1 cellular context compared by ENCODE assay signal in genomic region chr3:183636221-183637105, GRCh38.
TF ChIP-seq lines count a peak whose summit lies in the region.

No MANE protein-coding gene starts in this region.

TF ChIP-seq in GM12878, 131 proteins besides CTCF, POLR2A, EP300 and RAD21 (continued from another document and continues in another):
- TF ChIP-seq, protein P1, sequence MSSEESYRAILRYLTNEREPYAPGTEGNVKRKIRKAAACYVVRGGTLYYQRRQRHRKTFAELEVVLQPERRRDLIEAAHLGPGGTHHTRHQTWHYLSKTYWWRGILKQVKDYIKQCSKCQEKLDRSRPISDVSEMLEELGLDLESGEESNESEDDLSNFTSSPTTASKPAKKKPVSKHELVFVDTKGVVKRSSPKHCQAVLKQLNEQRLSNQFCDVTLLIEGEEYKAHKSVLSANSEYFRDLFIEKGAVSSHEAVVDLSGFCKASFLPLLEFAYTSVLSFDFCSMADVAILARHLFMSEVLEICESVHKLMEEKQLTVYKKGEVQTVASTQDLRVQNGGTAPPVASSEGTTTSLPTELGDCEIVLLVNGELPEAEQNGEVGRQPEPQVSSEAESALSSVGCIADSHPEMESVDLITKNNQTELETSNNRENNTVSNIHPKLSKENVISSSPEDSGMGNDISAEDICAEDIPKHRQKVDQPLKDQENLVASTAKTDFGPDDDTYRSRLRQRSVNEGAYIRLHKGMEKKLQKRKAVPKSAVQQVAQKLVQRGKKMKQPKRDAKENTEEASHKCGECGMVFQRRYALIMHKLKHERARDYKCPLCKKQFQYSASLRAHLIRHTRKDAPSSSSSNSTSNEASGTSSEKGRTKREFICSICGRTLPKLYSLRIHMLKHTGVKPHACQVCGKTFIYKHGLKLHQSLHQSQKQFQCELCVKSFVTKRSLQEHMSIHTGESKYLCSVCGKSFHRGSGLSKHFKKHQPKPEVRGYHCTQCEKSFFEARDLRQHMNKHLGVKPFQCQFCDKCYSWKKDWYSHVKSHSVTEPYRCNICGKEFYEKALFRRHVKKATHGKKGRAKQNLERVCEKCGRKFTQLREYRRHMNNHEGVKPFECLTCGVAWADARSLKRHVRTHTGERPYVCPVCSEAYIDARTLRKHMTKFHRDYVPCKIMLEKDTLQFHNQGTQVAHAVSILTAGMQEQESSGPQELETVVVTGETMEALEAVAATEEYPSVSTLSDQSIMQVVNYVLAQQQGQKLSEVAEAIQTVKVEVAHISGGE (CRISPR knock-in tag; IDR thresholded peaks at IDR 0.05): no peak
- TF ChIP-seq HDAC2 (IDR thresholded peaks at IDR 0.05) (no peak), POLR2AphosphoS5 (IDR thresholded peaks at IDR 0.05; ENCODE audit: low read length) (peak; percentile 54), MEF2B (IDR thresholded peaks at IDR 0.05; ENCODE audit: partially characterized antibody, poor library complexity, severe bottlenecking) (peak; percentile 65), SRF (IDR thresholded peaks at IDR 0.05; ENCODE audit: low read depth in 2 of 2, low read length in 2 of 2) (0 out of 4 replicates have a peak, but pooled peaks of 1 of the 2 experiments have one; percentile 61), STAT1 (conservative IDR thresholded peaks at IDR 0.05) (no peak; the same call in 1 of the 2 replicates), ZBTB33 (IDR thresholded peaks at IDR 0.05) (no peak), TAF1 (IDR thresholded peaks at IDR 0.05; ENCODE audit: borderline replicate concordance, low read depth, low read length) (no peak), BRCA1 (IDR thresholded peaks at IDR 0.05; ENCODE audit: low read depth, low read length) (0 out of 2 replicates have a peak, but pooled peaks have one; percentile 25), RUNX3 (IDR thresholded peaks at IDR 0.05; ENCODE audit: low read length) (peak; percentile 31; the same call in 1 of the 2 replicates), PRDM15 (CRISPR knock-in tag; IDR thresholded peaks at IDR 0.05) (no peak), CBX3 (IDR thresholded peaks at IDR 0.05; ENCODE audit: borderline replicate concordance, low read depth) (no peak), POU2F2 (IDR thresholded peaks at IDR 0.05; ENCODE audit: borderline replicate concordance, low read depth, low read length) (0 out of 3 replicates have a peak, but pooled peaks have one; percentile 47), CUX1 (IDR thresholded peaks at IDR 0.05; ENCODE audit: insufficient replicate concordance, low read depth, low read length) (no peak), NR2C2 (IDR thresholded peaks at IDR 0.05; ENCODE audit: borderline replicate concordance, control insufficient read depth, insufficient read length, low read depth) (no peak), GABPA (IDR thresholded peaks at IDR 0.05; ENCODE audit: low read depth) (no peak), SUPT20H (IDR thresholded peaks at IDR 0.05; ENCODE audit: borderline replicate concordance, control insufficient read depth, low read depth, low read length) (no peak), BCLAF1 (IDR thresholded peaks at IDR 0.05) (no peak), BMI1 (IDR thresholded peaks at IDR 0.05; ENCODE audit: borderline replicate concordance) (no peak), ZNF207 (IDR thresholded peaks at IDR 0.05; ENCODE audit: borderline replicate concordance) (peak; percentile 82), MTA2 (IDR thresholded peaks at IDR 0.05; ENCODE audit: low read depth) (no peak; the same call in 1 of the 2 replicates), RELA (IDR thresholded peaks at IDR 0.05; ENCODE audit: borderline replicate concordance, partially characterized antibody) (no peak), HCFC1 (IDR thresholded peaks at IDR 0.05; ENCODE audit: low read length) (no peak; the same call in 1 of the 2 replicates), RAD51 (IDR thresholded peaks at IDR 0.05) (peak; percentile 52), KLF5 (IDR thresholded peaks at IDR 0.05; ENCODE audit: partially characterized antibody) (peak; percentile 65), BCL11A (IDR thresholded peaks at IDR 0.05; ENCODE audit: low read depth, low read length) (no peak), KAT2A (conservative IDR thresholded peaks at IDR 0.05; ENCODE audit: control insufficient read depth, low read depth, low read length) (no peak), CEBPB (IDR thresholded peaks at IDR 0.05; ENCODE audit: borderline replicate concordance in 1 of 2, low read depth in 2 of 2, low read length in 2 of 2) (peak in 1 of 2 experiments; percentile 95; a peak in 2 of 4 replicates), BACH1 (IDR thresholded peaks at IDR 0.05; ENCODE audit: borderline replicate concordance) (peak; percentile 86), ATF3 (IDR thresholded peaks at IDR 0.05; ENCODE audit: borderline replicate concordance, extremely low read depth, low read depth, low read length) (no peak), PML (IDR thresholded peaks at IDR 0.05; ENCODE audit: low read length) (peak; percentile 66; the same call in 1 of the 2 replicates), ZNF274 (IDR thresholded peaks at IDR 0.05; ENCODE audit: insufficient read depth, insufficient read length) (no peak), TBL1XR1 (IDR thresholded peaks at IDR 0.05; ENCODE audit: low read depth, low read length) (0 out of 2 replicates have a peak, but pooled peaks have one; percentile 6), FOXK2 (IDR thresholded peaks at IDR 0.05) (no peak), GATAD2B (conservative IDR thresholded peaks at IDR 0.05; ENCODE audit: low read depth) (peak; percentile 79; the same call in 1 of the 2 replicates), MYC (IDR thresholded peaks at IDR 0.05; ENCODE audit: insufficient read depth, insufficient read length, insufficient replicate concordance, low read length, severe bottlenecking) (no peak), SP1 (IDR thresholded peaks at IDR 0.05; ENCODE audit: low read depth, low read length) (peak; percentile 63), ZNF687 (IDR thresholded peaks at IDR 0.05) (peak; percentile 81)
